ENCODE assay signal across 20 cellular contexts in the genomic region with DNA sequence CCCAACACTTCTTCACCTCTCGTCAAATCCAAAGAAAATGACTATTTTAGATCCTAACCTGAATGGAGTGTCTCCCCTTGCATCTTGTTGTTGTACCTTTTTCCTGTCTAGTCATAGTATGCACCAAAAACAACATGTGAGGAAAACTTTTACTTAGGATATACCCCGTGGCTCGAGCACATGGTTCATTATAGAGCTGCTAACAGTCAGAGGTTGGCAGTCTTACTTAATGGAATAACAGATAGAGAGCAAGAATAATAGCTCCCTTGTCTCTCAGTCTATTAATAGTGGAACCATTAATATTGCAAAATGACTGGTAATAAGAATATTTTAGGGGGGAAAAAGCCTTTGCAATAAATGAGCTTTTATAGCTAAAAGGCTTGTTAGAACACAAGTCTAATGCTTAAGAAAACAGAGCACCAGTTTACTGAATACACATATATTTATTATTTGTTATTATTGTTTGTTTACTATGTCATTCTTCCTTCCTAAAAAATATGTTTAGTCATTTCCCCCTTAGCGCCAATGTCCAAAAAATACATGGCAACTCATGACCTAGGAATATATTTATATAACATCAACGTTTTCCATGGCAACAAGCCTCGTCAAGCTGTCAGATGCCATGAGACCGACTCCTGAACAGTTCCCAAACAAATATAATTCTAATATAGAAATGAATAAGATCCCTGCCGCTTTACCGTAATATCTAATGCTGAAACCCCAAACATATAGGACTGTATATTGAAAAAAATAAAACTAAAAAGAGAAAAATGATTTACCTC.
DNase-seq lines count a peak whose midpoint lies in the region; ATAC-seq and TF ChIP-seq lines count a peak whose summit lies in the region.
"Had no signal": no experiment of that assay in that cellular context is flagged by ENCODE, and none has a peak within 500 bp of the region (broad histone marks: within the 10 kb centered on the region; RNA-seq: fewer than 3 reads in every experiment).

No MANE protein-coding gene starts in this region.

- H3K27me3 ChIP-seq in neural progenitor cell: no peaks in the 10 kb centered on the region
- no peaks in the 10 kb centered on the region for H3K27me3 ChIP-seq in aorta (ENCODE audit: control insufficient read depth in 1 of 2, insufficient read depth in 2 of 2, low read length in 1 of 2)
- H3K27me3 ChIP-seq: BLaER1 treated with 17β-estradiol and CSF1 and Interleukin-3, amounts not matched to agents 10 nM and 100 nM had no signal

- 7 to 8% methylated on average over 9 of the region's 9 CpGs for WGBS in aorta, 2 donors

- H3K9me3 Mint-ChIP-seq in neural progenitor cell: no peaks in the 10 kb centered on the region

- intact Hi-C loops in aorta (cut with DNase I): loop anchor here (5.0 to 10.0 kb wide), 3 partner anchors 155 to 1250 kb away; no protein-coding TSS in a partner anchor

- DNase-seq in SK-MEL-5 (ENCODE audit: low read depth, low spot score): peak; percentile 24
- no peak for DNase-seq in coronary artery (ENCODE audit: low spot score)
- DNase-seq in neural progenitor cell (ENCODE audit: low spot score): no peak
- DNase-seq in aorta: no peak
- no peak for DNase-seq in UCSD-AML1 (lab: John Stamatoyannopoulos, UW; ENCODE audit: unreplicated experiment)
- DNase-seq in globus pallidus (ENCODE audit: low spot score): no peak
- DNase-seq in HuH-7.5 (ENCODE audit: low spot score): no peak
- DNase-seq: CD8-positive, alpha-beta T cell; COR-L47; DMS 273 treated with DMSO at 0.1 percent for 48 hours; DMS79; GDM1; GM23248; H7; HFFc6; IMR-90 had no signal

- no peak overlapping the region for H3K4me3 Mint-ChIP-seq in neural progenitor cell
- H3K4me3 Mint-ChIP-seq: B cell; CD8-positive, alpha-beta T cell; HFFc6 had no signal

- in situ Hi-C loops in SK-MEL-5 (cut with HindIII; ENCODE audit: low pct_unique_long_range_greater_than_20kb, low sequenced_read_pairs): no loop called here

- no peak overlapping the region for H3K27ac Mint-ChIP-seq in neural progenitor cell
- H3K27ac Mint-ChIP-seq: B cell; CD8-positive, alpha-beta T cell; HFFc6 had no signal

- ATAC-seq in aorta (ENCODE audit: low FRiP score): peak; percentile 60
- ATAC-seq: CD8-positive, alpha-beta T cell; HCT116 had no signal

- H3K36me3 Mint-ChIP-seq in neural progenitor cell: no peaks in the 10 kb centered on the region
- H3K36me3 Mint-ChIP-seq: CD8-positive, alpha-beta T cell had no signal

- H3K27me3 Mint-ChIP-seq in neural progenitor cell (ENCODE audit: insufficient read depth, low read depth): no peaks in the 10 kb centered on the region
- H3K27me3 Mint-ChIP-seq: B cell had no signal

- H3F3A ChIP-seq in neural progenitor cell (ENCODE audit: low read depth): no peaks in the 10 kb centered on the region

- H3K4me1 ChIP-seq in neural progenitor cell (no peaks in the 10 kb centered on the region), aorta (ENCODE audit: control insufficient read depth in 1 of 2, insufficient read depth in 2 of 2, low read length in 2 of 2) (peaks cover 1 to 9% of the 10 kb centered on the region in 2 donors)

- H3K9me3 ChIP-seq in neural progenitor cell (ENCODE audit: low read depth) (no peaks in the 10 kb centered on the region), aorta (ENCODE audit: control insufficient read depth, low read length) (no peaks in the 10 kb centered on the region)
- H3K9me3 ChIP-seq: BLaER1 treated with 17β-estradiol and CSF1 and Interleukin-3, amounts not matched to agents 10 nM and 100 nM had no signal

- no peaks in the 10 kb centered on the region for H4K20me1 ChIP-seq in neural progenitor cell (ENCODE audit: low read depth)
- H4K20me1 ChIP-seq: BLaER1 treated with 17β-estradiol and CSF1 and Interleukin-3, amounts not matched to agents 10 nM and 100 nM had no signal

- H3K36me3 ChIP-seq in neural progenitor cell: no peaks in the 10 kb centered on the region
- H3K36me3 ChIP-seq in aorta (ENCODE audit: control insufficient read depth in 1 of 2, insufficient read depth in 2 of 2, low read length in 1 of 2): no peaks in the 10 kb centered on the region
- H3K36me3 ChIP-seq: BLaER1 treated with 17β-estradiol and CSF1 and Interleukin-3, amounts not matched to agents 10 nM and 100 nM had no signal

- H3K79me2 ChIP-seq in neural progenitor cell (ENCODE audit: low read depth): no peaks in the 10 kb centered on the region

- peak overlapping the region; percentile 20 for H2AFZ ChIP-seq in neural progenitor cell (replicated peaks)
- H2AFZ ChIP-seq: GM23248 had no signal

- no peaks in the 10 kb centered on the region for H3K4me1 Mint-ChIP-seq in neural progenitor cell
- H3K4me1 Mint-ChIP-seq: B cell had no signal

- H3K4me2 ChIP-seq in neural progenitor cell: no peak overlapping the region
- H3K4me2 ChIP-seq: BLaER1 treated with 17β-estradiol and CSF1 and Interleukin-3, amounts not matched to agents 10 nM and 100 nM had no signal

- H3K9ac ChIP-seq in neural progenitor cell: no peak overlapping the region
- H3K9ac ChIP-seq: BLaER1 treated with 17β-estradiol and CSF1 and Interleukin-3, amounts not matched to agents 10 nM and 100 nM; GM23248 had no signal

- H3K4me3 ChIP-seq in coronary artery (no peak overlapping the region), neural progenitor cell (no peak overlapping the region), aorta (ENCODE audit: low read length in 2 of 2) (no peak overlapping the region)
- H3K4me3 ChIP-seq: BLaER1 treated with 17β-estradiol and CSF1 and Interleukin-3, amounts not matched to agents 10 nM and 100 nM; GM23248 had no signal

- TF ChIP-seq CTCF in coronary artery (IDR thresholded peaks at IDR 0.05) (no peak), neural progenitor cell (IDR thresholded peaks at IDR 0.05) (no peak)

- H3K27ac ChIP-seq in coronary artery: peak overlapping the region; percentile 34 to 48
- H3K27ac ChIP-seq in neural progenitor cell: no peak overlapping the region
- peak overlapping the region; percentile 82 to 85 for H3K27ac ChIP-seq in aorta (ENCODE audit: low read depth in 1 of 2, low read length in 2 of 2)
- H3K27ac ChIP-seq: BLaER1 treated with 17β-estradiol and CSF1 and Interleukin-3, amounts not matched to agents 10 nM and 100 nM; GM23248; HL-60 had no signal
